ENCODE assay signal across 1 cellular context in the genomic region with DNA sequence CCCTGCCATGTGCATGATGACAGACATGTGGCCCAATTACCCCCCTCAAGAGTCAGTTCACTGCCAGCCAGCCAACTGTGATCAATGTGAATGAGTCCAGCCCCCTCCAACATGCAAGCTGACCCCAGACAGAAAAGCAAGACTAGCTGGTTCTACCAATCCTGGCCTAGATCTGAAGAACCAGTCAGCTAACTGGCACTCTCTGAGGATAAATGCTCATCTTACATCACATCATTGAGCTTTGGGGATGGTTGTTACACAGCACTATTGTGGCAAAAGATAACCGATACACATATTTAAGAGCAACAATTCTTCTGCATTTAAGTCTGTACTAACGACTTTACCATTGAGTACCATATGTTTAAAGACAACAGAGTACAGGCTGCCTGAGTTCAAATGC.
TF ChIP-seq lines count a peak whose summit lies in the region.

No MANE protein-coding gene starts in this region.

TF ChIP-seq in HEK293, 187 proteins besides CTCF, POLR2A, EP300 and RAD21 (continued from another document):
- TF ChIP-seq, protein P1, sequence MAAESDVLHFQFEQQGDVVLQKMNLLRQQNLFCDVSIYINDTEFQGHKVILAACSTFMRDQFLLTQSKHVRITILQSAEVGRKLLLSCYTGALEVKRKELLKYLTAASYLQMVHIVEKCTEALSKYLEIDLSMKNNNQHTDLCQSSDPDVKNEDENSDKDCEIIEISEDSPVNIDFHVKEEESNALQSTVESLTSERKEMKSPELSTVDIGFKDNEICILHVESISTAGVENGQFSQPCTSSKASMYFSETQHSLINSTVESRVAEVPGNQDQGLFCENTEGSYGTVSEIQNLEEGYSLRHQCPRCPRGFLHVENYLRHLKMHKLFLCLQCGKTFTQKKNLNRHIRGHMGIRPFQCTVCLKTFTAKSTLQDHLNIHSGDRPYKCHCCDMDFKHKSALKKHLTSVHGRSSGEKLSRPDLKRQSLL (tag by site-specific recombination; IDR thresholded peaks at IDR 0.05) = no peak
